In genomic region chr21:33654412-33654811, GRCh38 we compare ENCODE assay signal across 2 cellular contexts.
TF ChIP-seq lines count a peak whose summit lies in the region.

No MANE protein-coding gene starts in this region.

TF ChIP-seq in Ishikawa, 13 proteins besides CTCF, POLR2A, EP300 and RAD21:
- TF ChIP-seq USF1 (IDR thresholded peaks at IDR 0.05) (peak; percentile 69), EGR1 (IDR thresholded peaks at IDR 0.05) (no peak)
TF ChIP-seq in Ishikawa: peak in this region for 1.

TF ChIP-seq in endothelial cell of umbilical vein, 7 proteins besides CTCF, POLR2A, EP300 and RAD21 (continued from another document):
- TF ChIP-seq GATA2 (IDR thresholded peaks at IDR 0.05; ENCODE audit: insufficient read depth, insufficient read length, low read depth, low read length) (no peak), EZH2 (IDR thresholded peaks at IDR 0.05; ENCODE audit: borderline replicate concordance, low read depth, low read length, severe bottlenecking) (no peak), JUN (IDR thresholded peaks at IDR 0.05; ENCODE audit: borderline replicate concordance, insufficient read depth, insufficient read length, low read depth) (no peak), POLR2AphosphoS5 (IDR thresholded peaks at IDR 0.05; ENCODE audit: insufficient read depth, low read depth, low read length) (no peak), MAX (IDR thresholded peaks at IDR 0.05; ENCODE audit: insufficient read depth, insufficient read length) (no peak), MYC (IDR thresholded peaks at IDR 0.05; ENCODE audit: low read depth, low read length) (no peak)
